In the genomic region with DNA sequence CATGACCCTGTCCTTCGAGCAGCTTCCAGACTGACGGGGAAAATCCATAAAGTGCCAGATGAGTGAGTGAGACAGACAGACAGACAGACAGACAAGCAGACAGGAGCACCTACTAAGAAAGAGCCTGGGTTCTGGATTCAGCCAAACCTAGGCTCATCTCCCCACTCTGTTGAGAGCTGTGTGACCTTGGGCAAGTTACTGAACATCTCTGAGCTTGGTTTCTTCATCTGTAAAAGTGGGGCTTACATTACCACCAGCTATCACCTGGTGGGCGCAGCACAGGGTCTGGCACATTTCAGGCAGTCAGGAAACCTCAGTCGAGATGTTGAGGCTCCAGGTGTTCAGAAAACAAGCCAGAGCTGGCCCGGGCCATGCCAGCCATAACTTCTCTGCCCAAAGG, we compare ENCODE assay signal across 8 cellular contexts. TPM values are rescaled to one million over a fixed set of nuclear protein-coding genes. Genes with fewer than 3 reads are reported as not detected.
"Had no signal": no experiment of that assay in that cellular context is flagged by ENCODE, and none has a peak within 500 bp of the region (broad histone marks: within the 10 kb centered on the region; RNA-seq: fewer than 3 reads in every experiment).

No MANE protein-coding gene starts in this region.

- H3K4me3 ChIP-seq: GM23248, HAP-1 had no signal

- H3K27ac ChIP-seq: GM23248 had no signal

- H3K9ac ChIP-seq: GM23248 had no signal

- FAIRE-seq: HTR-8/SVneo had no signal

- ATAC-seq: HCT116 had no signal

- H3K36me3 ChIP-seq: HAP-1 had no signal

- H3K4me1 ChIP-seq: HAP-1 had no signal

- H2AFZ ChIP-seq: GM23248 had no signal

- DNase-seq: GM23248, GOT3, H7 had no signal

- H3K9me3 ChIP-seq: HAP-1 had no signal

RNA-seq across cellular contexts. Expression of gene C10orf105, which starts 37.6 kb away (rescaled TPM):
- total RNA-seq: GM23248, H4 had no signal
- polyA plus RNA-seq: GM23248, IgD-negative memory B cell had no signal
